In the genomic region with DNA sequence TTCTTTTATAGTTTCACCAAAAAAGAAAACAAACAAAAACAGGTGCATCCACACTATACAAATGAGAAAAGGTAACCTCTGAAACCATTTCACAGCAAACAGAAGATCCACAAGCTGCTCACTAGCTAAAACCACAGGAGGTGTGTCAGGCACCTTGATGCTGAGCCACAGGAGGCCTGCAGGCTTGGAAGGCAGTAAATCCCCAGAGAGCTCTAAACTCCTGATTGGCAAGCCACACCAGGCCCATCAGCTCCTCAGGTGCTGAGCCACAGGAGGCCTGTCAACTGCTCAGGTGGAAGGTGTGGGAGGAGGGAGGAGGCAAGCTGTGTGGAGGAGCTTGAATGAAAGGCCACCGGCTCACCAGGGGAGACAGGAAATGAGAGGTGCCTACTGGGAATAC, we compare ENCODE assay signal across 15 cellular contexts.
DNase-seq lines count a peak whose midpoint lies in the region; ATAC-seq, FAIRE-seq and TF ChIP-seq lines count a peak whose summit lies in the region.
"Had no signal": no experiment of that assay in that cellular context is flagged by ENCODE, and none has a peak within 500 bp of the region (broad histone marks: within the 10 kb centered on the region; RNA-seq: fewer than 3 reads in every experiment).

No MANE protein-coding gene starts in this region.

- TF ChIP-seq EP300 in H1 (IDR thresholded peaks at IDR 0.05; ENCODE audit: borderline replicate concordance in 1 of 2, low read depth in 2 of 2, low read length in 2 of 2) = no peak

- H3K79me1 ChIP-seq in H1 (ENCODE audit: low read depth, low read length) = no peaks in the 10 kb centered on the region

- no peak overlapping the region for H3K4ac ChIP-seq in H1 (replicated peaks; ENCODE audit: insufficient read length, low read depth, low read length)

- no peak overlapping the region for H2AK5ac ChIP-seq in H1 (ENCODE audit: low read depth, low read length)

- H3K56ac ChIP-seq in H1 (replicated peaks; ENCODE audit: insufficient read length, low read depth, low read length) = no peak overlapping the region

- H4K5ac ChIP-seq in H1 (ENCODE audit: insufficient read length, low read depth, low read length) = no peak overlapping the region

- TF ChIP-seq POLR2A in H1 (IDR thresholded peaks at IDR 0.05; ENCODE audit: control extremely low read depth in 1 of 2, low read depth in 2 of 2, low read length in 2 of 2) (no peak), body of pancreas (IDR thresholded peaks at IDR 0.05) (no peak), adrenal gland (IDR thresholded peaks at IDR 0.05) (no peak)

- intact Hi-C loops in body of pancreas (cut with DNase I) = no loop called here
- intact Hi-C loops in adrenal gland (cut with DNase I) = no loop called here
- intact Hi-C loops in head of caudate nucleus (cut with DNase I) = no loop called here

- H3K9me3 ChIP-seq in H1 (ENCODE audit: insufficient read depth in 2 of 2, low read depth in 1 of 2, low read length in 1 of 2) = no peaks in the 10 kb centered on the region
- no peaks in the 10 kb centered on the region for H3K9me3 ChIP-seq in body of pancreas
- H3K9me3 ChIP-seq in adrenal gland (replicated peaks in 1 of 3) = no peaks in the 10 kb centered on the region

- no peak overlapping the region for H4K8ac ChIP-seq in H1 (ENCODE audit: extremely low read depth, insufficient read depth, low read length)

- no peak overlapping the region for H2BK120ac ChIP-seq in H1 (replicated peaks; ENCODE audit: low read depth, low read length)

- H3K9ac ChIP-seq in H1 (replicated peaks in 1 of 4; ENCODE audit: extremely low read depth in 1 of 4, low read depth in 3 of 4, low read length in 3 of 4) = no peak overlapping the region

- no peaks in the 10 kb centered on the region for H3K23me2 ChIP-seq in H1 (ENCODE audit: low read depth, low read length)

- no peak for TF ChIP-seq RAD21 in H1 (IDR thresholded peaks at IDR 0.05 in 1 of 2, conservative IDR thresholded peaks at IDR 0.05 in 1 of 2; ENCODE audit: low read depth in 2 of 2, low read length in 2 of 2)

- H4K91ac ChIP-seq in H1 (replicated peaks; ENCODE audit: insufficient read length, low read length) = no peak overlapping the region

- H2BK5ac ChIP-seq in H1 (ENCODE audit: low read depth, low read length) = no peak overlapping the region

- H2BK15ac ChIP-seq in H1 (ENCODE audit: low read length) = no peak overlapping the region

- peak overlapping the region in 1 of 2 experiments; percentile 28; a peak in 1 of 4 replicates for H3K4me2 ChIP-seq in H1 (ENCODE audit: insufficient read depth in 1 of 2, low read depth in 2 of 2, low read length in 2 of 2)

- no peaks in the 10 kb centered on the region for H4K20me1 ChIP-seq in H1 (replicated peaks in 1 of 2; ENCODE audit: control insufficient read depth in 1 of 2, insufficient read depth in 2 of 2, low read length in 2 of 2)

- H3K18ac ChIP-seq in H1 (ENCODE audit: extremely low read depth, low read length) = no peak overlapping the region

- H3K14ac ChIP-seq in H1 (ENCODE audit: insufficient read length) = no peak overlapping the region

- no peak overlapping the region for H3K23ac ChIP-seq in H1 (ENCODE audit: insufficient read length)

- peak; percentile 58 for FAIRE-seq in H1 (lab: Jason Lieb, UNC)

- H2BK20ac ChIP-seq in H1 (ENCODE audit: low read length) = no peak overlapping the region

- H3K36me3 ChIP-seq in H1 (ENCODE audit: control insufficient read depth in 2 of 4, insufficient read depth in 4 of 4, low read length in 3 of 4) = no peaks in the 10 kb centered on the region
- peaks cover 0 to 2% of the 10 kb centered on the region in 2 donors for H3K36me3 ChIP-seq in body of pancreas (replicated peaks in 1 of 2; ENCODE audit: insufficient read depth in 1 of 2, low read depth in 2 of 2)
- no peaks in the 10 kb centered on the region for H3K36me3 ChIP-seq in adrenal gland (replicated peaks in 1 of 2)
- H3K36me3 ChIP-seq: left ventricle myocardium inferior had no signal

- POLR2A ChIA-PET in H1 (lab: Charles Lee; ENCODE audit: partially characterized antibody) = no interaction called here

- no peak overlapping the region for H2AFZ ChIP-seq in H1 (ENCODE audit: low read length)

- no peak for TF ChIP-seq CTCF in H1 (IDR thresholded peaks at IDR 0.05; ENCODE audit: control extremely low read depth in 1 of 3, insufficient read depth in 1 of 3, low read depth in 1 of 3, low read length in 3 of 3)
- TF ChIP-seq CTCF in body of pancreas (IDR thresholded peaks at IDR 0.05) = no peak
- no peak for TF ChIP-seq CTCF in adrenal gland (IDR thresholded peaks at IDR 0.05)

- H2BK12ac ChIP-seq in H1 (ENCODE audit: low read depth, low read length) = no peak overlapping the region

- peak; percentile 78 for DNase-seq in DMS53 (lab: John Stamatoyannopoulos, UW)
- DNase-seq in NCI-H1105 treated with DMSO at 0.1 percent for 48 hours (lab: John Stamatoyannopoulos, UW) = peak; percentile 27
- DNase-seq in H1 (ENCODE audit: low read depth in 1 of 2, low spot score in 2 of 2) = peak; percentile 25 to 52
- no peak for DNase-seq in SHP77 treated with DMSO at 0.1 percent for 48 hours (lab: John Stamatoyannopoulos, UW)
- DNase-seq in body of pancreas = no peak
- DNase-seq in adrenal gland = no peak
- no peak for DNase-seq in head of caudate nucleus
- DNase-seq: activated CD8-positive, alpha-beta T cell treated with anti-CD3 and anti-CD28 coated beads, Interleukin-2, amount 10 ng/mL, durations not matched to agents 7 days and 5 days; anterior cingulate cortex; left ventricle myocardium inferior; NCI-H1694 had no signal

- H3K27me3 ChIP-seq in H1 (replicated peaks in 1 of 4; ENCODE audit: control insufficient read depth in 3 of 4, extremely low read depth in 1 of 4, insufficient read depth in 3 of 4, low read length in 3 of 4) (no peaks in the 10 kb centered on the region), body of pancreas (no peaks in the 10 kb centered on the region), adrenal gland (no peaks in the 10 kb centered on the region)

- H3K27ac ChIP-seq in H1 (ENCODE audit: low read depth, low read length) (no peak overlapping the region), body of pancreas (no peak overlapping the region), adrenal gland (no peak overlapping the region)
- H3K27ac ChIP-seq: coronary artery, left ventricle myocardium inferior had no signal

- CTCF ChIA-PET in H1 (lab: Charles Lee; ENCODE audit: partially characterized antibody) = interaction anchor here (0.8 to 1.6 kb wide), 3 partner anchors 23 to 151 kb away, joined by 3 to 4 read pairs (median 4); no protein-coding TSS in a partner anchor

- peak; percentile 70 for ATAC-seq in GM21786 (IDR thresholded peaks at IDR 0.05; ENCODE audit: unreplicated experiment)
- ATAC-seq in body of pancreas = no peak
- ATAC-seq: activated CD8-positive, alpha-beta T cell treated with anti-CD3 and anti-CD28 coated beads, Interleukin-2, amount 10 ng/mL, durations not matched to agents 7 days and 5 days; activated T-helper 17 cell treated with anti-CD3 and anti-CD28 coated beads, Interleukin-2, amount 50 U/mL, for 72 hours; esophagus mucosa had no signal

- H3K79me2 ChIP-seq in H1 (ENCODE audit: control insufficient read depth in 1 of 2, insufficient read depth in 2 of 2, low read length in 2 of 2) = no peaks in the 10 kb centered on the region

- no peak overlapping the region for H3K4me3 ChIP-seq in H1 (ENCODE audit: extremely low read depth in 1 of 4, insufficient read depth in 2 of 4, low read depth in 3 of 4, low read length in 4 of 4)
- H3K4me3 ChIP-seq in body of pancreas = no peak overlapping the region
- H3K4me3 ChIP-seq in adrenal gland = no peak overlapping the region
- H3K4me3 ChIP-seq: coronary artery, left ventricle myocardium inferior had no signal

- H3K4me1 ChIP-seq in H1 (replicated peaks in 1 of 4; ENCODE audit: control insufficient read depth in 3 of 4, insufficient read depth in 4 of 4, low read length in 3 of 4) (peaks cover 2 to 8% (median 6%) of the 10 kb centered on the region in 4 experiments; a peak in 6 of 7 replicates), body of pancreas (no peaks in the 10 kb centered on the region), adrenal gland (replicated peaks in 1 of 2) (no peaks in the 10 kb centered on the region)
- H3K4me1 ChIP-seq: left ventricle myocardium inferior had no signal

- 50% methylated on average over 1 of the region's 1 CpG; no CpG with 5 or more reads in 1 of the 2 experiments for WGBS in H1 (ENCODE audit: extremely low coverage in 1 of 2, insufficient coverage in 1 of 2, insufficient read length in 1 of 2, insufficient replicate concordance in 2 of 2, low coverage in 1 of 2, low lambda C conversion rate in 2 of 2, missing lambda C conversion rate in 1 of 2), 2 experiments
- 33 to 38% methylated on average over 1 of the region's 1 CpG for WGBS in body of pancreas, 2 donors
- WGBS in adrenal gland, 4 donors = 25 to 40% (median 38%) methylated on average over 1 of the region's 1 CpG

TF ChIP-seq in H1, 55 proteins besides CTCF, POLR2A, EP300 and RAD21 (continues in another document):
- TF ChIP-seq CHD2 (IDR thresholded peaks at IDR 0.05; ENCODE audit: low read length) (no peak), ZNF274 (IDR thresholded peaks at IDR 0.05; ENCODE audit: borderline replicate concordance, extremely low read depth, low read length) (no peak), SP1 (IDR thresholded peaks at IDR 0.05; ENCODE audit: low read depth, low read length) (no peak), HDAC6 (IDR thresholded peaks at IDR 0.05; ENCODE audit: low read depth, low read length) (no peak), KDM4A (IDR thresholded peaks at IDR 0.05; ENCODE audit: low read depth, low read length, severe bottlenecking) (no peak), TAF7 (optimal IDR thresholded peaks at IDR 0.05; ENCODE audit: borderline replicate concordance, low read depth, low read length) (no peak), NRF1 (IDR thresholded peaks at IDR 0.05; ENCODE audit: low read depth, low read length) (no peak), SIRT6 (IDR thresholded peaks at IDR 0.05; ENCODE audit: low read length) (no peak), PHF8 (conservative IDR thresholded peaks at IDR 0.05; ENCODE audit: low read depth, low read length) (no peak)
- TF ChIP-seq, protein P1, sequence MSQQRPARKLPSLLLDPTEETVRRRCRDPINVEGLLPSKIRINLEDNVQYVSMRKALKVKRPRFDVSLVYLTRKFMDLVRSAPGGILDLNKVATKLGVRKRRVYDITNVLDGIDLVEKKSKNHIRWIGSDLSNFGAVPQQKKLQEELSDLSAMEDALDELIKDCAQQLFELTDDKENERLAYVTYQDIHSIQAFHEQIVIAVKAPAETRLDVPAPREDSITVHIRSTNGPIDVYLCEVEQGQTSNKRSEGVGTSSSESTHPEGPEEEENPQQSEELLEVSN (IDR thresholded peaks at IDR 0.05) = no peak
- TF ChIP-seq, protein P2, sequence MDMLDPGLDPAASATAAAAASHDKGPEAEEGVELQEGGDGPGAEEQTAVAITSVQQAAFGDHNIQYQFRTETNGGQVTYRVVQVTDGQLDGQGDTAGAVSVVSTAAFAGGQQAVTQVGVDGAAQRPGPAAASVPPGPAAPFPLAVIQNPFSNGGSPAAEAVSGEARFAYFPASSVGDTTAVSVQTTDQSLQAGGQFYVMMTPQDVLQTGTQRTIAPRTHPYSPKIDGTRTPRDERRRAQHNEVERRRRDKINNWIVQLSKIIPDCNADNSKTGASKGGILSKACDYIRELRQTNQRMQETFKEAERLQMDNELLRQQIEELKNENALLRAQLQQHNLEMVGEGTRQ (IDR thresholded peaks at IDR 0.05; ENCODE audit: low read length) = no peak

Comparison
In these comparisons a context has a peak if more than half of its experiments do, and no peak if none do; other contexts are left out.
1. DNase-seq: peak in DMS53 (single experiment), NCI-H1105 treated with DMSO at 0.1 percent for 48 hours (single experiment) and H1 (2 of 2); none in SHP77 treated with DMSO at 0.1 percent for 48 hours (single experiment), body of pancreas (0 of 4), adrenal gland (0 of 7) and head of caudate nucleus (0 of 42).